Comparison of ENCODE assay signal across 10 cellular contexts in genomic region chr22:33896801-33897620, GRCh38. TPM values are rescaled to one million over a fixed set of nuclear protein-coding genes. Genes with fewer than 3 reads are reported as not detected.
DNase-seq lines count a peak whose midpoint lies in the region; ATAC-seq and TF ChIP-seq lines count a peak whose summit lies in the region.
"Had no signal": no experiment of that assay in that cellular context is flagged by ENCODE, and none has a peak within 500 bp of the region (broad histone marks: within the 10 kb centered on the region; RNA-seq: fewer than 3 reads in every experiment).

No MANE protein-coding gene starts in this region.

- H3K4ac ChIP-seq in IMR-90 (ENCODE audit: low read depth, low read length): 0 out of 2 replicates have a peak overlapping the region, but pooled peaks have one; percentile 8

- no peaks in the 10 kb centered on the region for H3K4me1 Mint-ChIP-seq in CD14-positive monocyte
- H3K4me1 Mint-ChIP-seq: central memory CD8-positive, alpha-beta T cell had no signal

- H3K79me1 ChIP-seq in IMR-90 (ENCODE audit: low read depth in 1 of 2, low read length in 2 of 2): peaks cover 28 to 34% of the 10 kb centered on the region in 2 experiments

- no peaks in the 10 kb centered on the region for H3K27me3 ChIP-seq in IMR-90 (ENCODE audit: control insufficient read depth, insufficient read depth, low read length)
- H3K27me3 ChIP-seq in right cardiac atrium (ENCODE audit: control insufficient read depth, insufficient read depth): no peaks in the 10 kb centered on the region

- CTCF ChIA-PET in IMR-90 (lab: Yijun Ruan, JAX): no interaction called here

- no peak overlapping the region for H2BK5ac ChIP-seq in IMR-90 (ENCODE audit: low read depth, low read length, poor library complexity, severe bottlenecking)

- H2BK20ac ChIP-seq in IMR-90 (ENCODE audit: low read depth, low read length): no peak overlapping the region; the same call in 1 of the 2 replicates

- no peak overlapping the region for H3K14ac ChIP-seq in IMR-90 (replicated peaks; ENCODE audit: low read depth, low read length)

- no peak overlapping the region for H3K56ac ChIP-seq in IMR-90 (ENCODE audit: extremely low read depth, insufficient read depth, low read length)

- H3K4me3 ChIP-seq in IMR-90 (ENCODE audit: insufficient read depth, low read depth, low read length): no peak overlapping the region
- no peak overlapping the region for H3K4me3 ChIP-seq in right cardiac atrium (ENCODE audit: low read length)

- H3K9ac ChIP-seq in IMR-90 (ENCODE audit: low read depth, low read length): no peak overlapping the region
- H3K9ac ChIP-seq: parathyroid adenoma had no signal

- no peak overlapping the region for H3K4me3 Mint-ChIP-seq in CD14-positive monocyte
- H3K4me3 Mint-ChIP-seq: central memory CD8-positive, alpha-beta T cell had no signal

- peaks cover 7 to 18% (median 10%) of the 10 kb centered on the region in 7 donors for H3K9me3 Mint-ChIP-seq in CD14-positive monocyte

- no peak overlapping the region for H3K27ac Mint-ChIP-seq in CD14-positive monocyte

- no peak overlapping the region for H3K18ac ChIP-seq in IMR-90 (ENCODE audit: low read depth, low read length)

- peak; percentile 57 for ATAC-seq in GM21528 (IDR thresholded peaks at IDR 0.05; ENCODE audit: low FRiP score, unreplicated experiment)
- peak; percentile 78 for ATAC-seq in IMR-90 (ENCODE audit: low read depth)
- peak; percentile 49 to 52 for ATAC-seq in right cardiac atrium

- H4K5ac ChIP-seq in IMR-90 (ENCODE audit: low read depth, low read length): no peak overlapping the region

- no peak overlapping the region for H2AK9ac ChIP-seq in IMR-90 (replicated peaks; ENCODE audit: low read depth, low read length, poor library complexity)

- in situ Hi-C loops in IMR-90 (cut with MboI; ENCODE audit: low sequenced_read_pairs): no loop called here

- no CpG with 5 or more reads among the region's 10 CpGs for WGBS in IMR-90 (ENCODE audit: extremely low coverage in 2 of 2, insufficient read length in 1 of 2), 2 experiments
- WGBS in right cardiac atrium: 66% methylated on average over 10 of the region's 10 CpGs

- no peak for TF ChIP-seq RAD21 in IMR-90 (IDR thresholded peaks at IDR 0.05; ENCODE audit: low read length)

- no peaks in the 10 kb centered on the region for H3K36me3 Mint-ChIP-seq in CD14-positive monocyte

- H2BK120ac ChIP-seq in IMR-90 (ENCODE audit: low read depth, low read length): peak overlapping the region; percentile 24

- H3K36me3 ChIP-seq in IMR-90 (ENCODE audit: control insufficient read depth, insufficient read depth, low read length): no peaks in the 10 kb centered on the region

- H3K23ac ChIP-seq in IMR-90 (ENCODE audit: low read depth, low read length): no peak overlapping the region

- TF ChIP-seq POLR2A in IMR-90 (IDR thresholded peaks at IDR 0.05; ENCODE audit: low read depth, low read length): no peak

- DNase-seq in ELF-1 (ENCODE audit: low read depth, low spot score) (peak; percentile 36), IMR-90 (peak; percentile 45), right cardiac atrium (no peak), CD14-positive monocyte (ENCODE audit: low spot score) (no peak), NCI-H510A treated with DMSO at 0.1 percent for 48 hours (lab: John Stamatoyannopoulos, UW) (no peak), NOMO-1 (lab: John Stamatoyannopoulos, UW; ENCODE audit: unreplicated experiment in 2 of 2) (no peak)
- no peak for DNase-seq in stimulated activated naive CD4-positive, alpha-beta T cell (lab: John Stamatoyannopoulos, UW)

- H4K20me1 ChIP-seq in IMR-90 (ENCODE audit: insufficient read depth, low read length): no peaks in the 10 kb centered on the region; the same call in 1 of the 2 replicates

- H3K27ac ChIP-seq in IMR-90 (ENCODE audit: insufficient read depth, low read length): no peak overlapping the region
- H3K27ac ChIP-seq in right cardiac atrium (ENCODE audit: low read length): peak overlapping the region; percentile 12
- H3K27ac ChIP-seq: parathyroid adenoma had no signal

- no peak overlapping the region for H4K91ac ChIP-seq in IMR-90 (ENCODE audit: insufficient read depth, low read depth, low read length)

- peaks cover 0 to 1% (median 0%) of the 10 kb centered on the region in 3 donors for H3K27me3 Mint-ChIP-seq in CD14-positive monocyte (ENCODE audit: low read depth in 3 of 3)
- H3K27me3 Mint-ChIP-seq: central memory CD8-positive, alpha-beta T cell had no signal

- BruUV-seq in IMR-90 (replicated peaks; lab: Mats Ljungman, UMichigan): no TSS peak

- peak overlapping the region; percentile 9 for H2AFZ ChIP-seq in IMR-90 (replicated peaks; ENCODE audit: low read length, poor library complexity)
- H2AFZ ChIP-seq: parathyroid adenoma had no signal

- H3K4me2 ChIP-seq in IMR-90 (ENCODE audit: low read depth, low read length): peak overlapping the region; percentile 17; the same call in 1 of the 2 replicates

- H3K9me1 ChIP-seq in IMR-90 (ENCODE audit: insufficient read depth, low read length): peaks cover 11% of the 10 kb centered on the region

- dilution Hi-C loops in IMR-90 (cut with HindIII; ENCODE audit: low sequenced_read_pairs, unreplicated experiment): no loop called here

- H3K4me1 ChIP-seq in IMR-90 (ENCODE audit: control insufficient read depth, insufficient read depth, low read length) (peaks cover 7% of the 10 kb centered on the region; the same call in 1 of the 2 replicates), right cardiac atrium (ENCODE audit: control insufficient read depth, insufficient read depth, low read length) (peaks cover 15% of the 10 kb centered on the region)
- H3K4me1 ChIP-seq: parathyroid adenoma had no signal

- TF ChIP-seq CTCF in IMR-90 (conservative IDR thresholded peaks at IDR 0.05; ENCODE audit: low read depth, low read length): no peak
- TF ChIP-seq CTCF in CD14-positive monocyte (IDR thresholded peaks at IDR 0.05): no peak

- H2BK15ac ChIP-seq in IMR-90 (ENCODE audit: low read depth, low read length): no peak overlapping the region

- H3K9me3 ChIP-seq in IMR-90 (ENCODE audit: control insufficient read depth, insufficient read depth, low read length): peaks cover 2% of the 10 kb centered on the region; the same call in 1 of the 2 replicates
- no peaks in the 10 kb centered on the region for H3K9me3 ChIP-seq in right cardiac atrium (ENCODE audit: control insufficient read depth, low read length)

- intact Hi-C loops in IMR-90 (cut with micrococcal nuclease): no loop called here
- intact Hi-C loops in right cardiac atrium (cut with DNase I): no loop called here
- intact Hi-C loops in CD14-positive monocyte (cut with micrococcal nuclease): no loop called here

- POLR2A ChIA-PET in IMR-90 (lab: Charles Lee; ENCODE audit: unreplicated experiment): interaction anchor here (0.6 kb wide), 1 partner anchor 104 kb away, joined by 3 read pairs; no protein-coding TSS in a partner anchor

- peak overlapping the region in 1 of 2 experiments; percentile 22; a peak in 1 of 4 replicates for H4K8ac ChIP-seq in IMR-90 (ENCODE audit: low read depth in 2 of 2, low read length in 2 of 2)

- no peak overlapping the region; the same call in 1 of the 2 replicates for H2AK5ac ChIP-seq in IMR-90 (ENCODE audit: low read depth, low read length)

TF ChIP-seq in IMR-90, 13 proteins besides CTCF, POLR2A, EP300 and RAD21:
- TF ChIP-seq MAZ (IDR thresholded peaks at IDR 0.05; ENCODE audit: borderline replicate concordance, low read depth, low read length) (no peak), BHLHE40 (IDR thresholded peaks at IDR 0.05; ENCODE audit: low read depth, low read length) (no peak), USF2 (IDR thresholded peaks at IDR 0.05; ENCODE audit: low read depth, low read length) (no peak), MAFK (IDR thresholded peaks at IDR 0.05; ENCODE audit: low read depth, low read length) (no peak), RCOR1 (IDR thresholded peaks at IDR 0.05; ENCODE audit: insufficient replicate concordance, low read length) (no peak), CEBPB (IDR thresholded peaks at IDR 0.05; ENCODE audit: low read depth, low read length) (no peak), RFX5 (IDR thresholded peaks at IDR 0.05; ENCODE audit: low read depth, low read length) (no peak), ELK1 (IDR thresholded peaks at IDR 0.05; ENCODE audit: borderline replicate concordance, low read depth, low read length) (no peak), SMC3 (IDR thresholded peaks at IDR 0.05; ENCODE audit: low read depth, low read length) (no peak), FOS (IDR thresholded peaks at IDR 0.05; ENCODE audit: low read depth, low read length) (no peak)
TF ChIP-seq in IMR-90: peak in this region for 0.

RNA-seq across cellular contexts. Expression of gene LARGE1, which starts 23.3 kb away (rescaled TPM):
- 7.2 and 12.4 TPM in 2 replicates for total RNA-seq in IMR-90 (2012; rRNA removed)
- polyA plus RNA-seq in IMR-90 (2012; rRNA removed): 6.2 and 6.5 TPM in 2 replicates
- polyA plus RNA-seq in IMR-90 (2012; cell fraction: cytosol; rRNA removed): 6.6 and 16.6 TPM in 2 replicates
- 3.8 and 4.1 TPM in 2 replicates for polyA plus RNA-seq in IMR-90 (2012; cell fraction: nucleus; rRNA removed; ENCODE audit: low replicate concordance)
- 10 to 100 TPM; 57.6 to 100.0 (median 75.8) TPM for total RNA-seq in right cardiac atrium
- 23.8 TPM for polyA plus RNA-seq in right cardiac atrium
- under 1 TPM in 1 of 2 donors, not detected in 1; 0.05 TPM for polyA plus RNA-seq in CD14-positive monocyte

Comparison
In these comparisons a context has a peak if more than half of its experiments do, and no peak if none do; other contexts are left out.
1. DNase-seq: peak in ELF-1 (single experiment) and IMR-90 (single experiment); none in right cardiac atrium (0 of 3), CD14-positive monocyte (single experiment), NCI-H510A treated with DMSO at 0.1 percent for 48 hours (single experiment), stimulated activated naive CD4-positive, alpha-beta T cell (0 of 6) and NOMO-1 (0 of 2).
2. Peak in every context shown above with its lines, with median percentiles within 50 percentile points of each other: ATAC-seq.